Comparison of ENCODE assay signal across 12 cellular contexts in the genomic region with DNA sequence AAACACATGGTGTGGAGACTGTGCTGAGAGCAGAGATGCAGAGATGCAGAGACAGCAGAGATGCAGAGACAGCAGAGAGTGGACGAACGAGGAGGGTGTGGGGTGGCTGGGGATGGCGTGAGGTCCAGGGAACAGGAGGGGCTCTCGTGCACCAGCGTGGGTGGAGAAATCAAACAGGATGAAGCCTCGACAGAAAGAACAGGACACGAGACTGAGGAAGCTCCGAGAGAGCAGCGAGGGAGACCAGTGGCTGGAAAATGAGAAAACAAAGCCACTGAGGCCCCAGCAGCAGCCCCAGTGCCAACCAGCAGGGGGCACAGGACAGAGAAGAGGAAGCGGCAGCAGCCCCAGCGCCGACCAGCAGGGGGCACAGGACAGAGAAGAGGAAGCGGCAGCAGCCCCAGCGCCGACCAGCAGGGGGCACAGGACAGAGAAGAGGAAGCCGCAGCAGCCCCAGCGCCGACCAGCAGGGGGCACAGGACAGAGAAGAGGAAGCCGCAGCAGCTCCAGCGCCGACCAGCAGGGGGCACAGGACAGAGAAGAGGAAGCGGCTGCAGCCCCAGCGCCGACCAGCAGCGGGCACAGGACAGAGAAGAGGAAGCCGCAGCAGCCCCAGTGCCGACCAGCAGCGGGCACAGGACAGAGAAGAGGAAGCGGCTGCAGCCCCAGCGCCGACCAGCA. TPM values are rescaled to one million over a fixed set of nuclear protein-coding genes. Genes with fewer than 3 reads are reported as not detected.
DNase-seq lines count a peak whose midpoint lies in the region; ATAC-seq and TF ChIP-seq lines count a peak whose summit lies in the region.
"Not testable (repeated sequence)": the region's sequence is repeated elsewhere in the genome, so short reads cannot be mapped to it uniquely, and the experiment has no call there.
"Had no signal": no experiment of that assay in that cellular context is flagged by ENCODE, and none has a peak within 500 bp of the region (broad histone marks: within the 10 kb centered on the region; RNA-seq: fewer than 3 reads in every experiment).

No MANE protein-coding gene starts in this region.

- H3K9me3 ChIP-seq in CD8-positive, alpha-beta T cell (ENCODE audit: low read length), result not testable (repeated sequence)
- H3K9me3 ChIP-seq in HUES48 (ENCODE audit: control insufficient read depth, insufficient read depth, low read length), result peaks cover 53% of the 10 kb centered on the region
- peaks cover 43% of the 10 kb centered on the region for H3K9me3 ChIP-seq in iPS-18c (ENCODE audit: control insufficient read depth, insufficient read depth, low read length)

- TF ChIP-seq CTCF in CD8-positive, alpha-beta T cell (IDR thresholded peaks at IDR 0.05), result not testable (repeated sequence)
- TF ChIP-seq CTCF in WTC11 (IDR thresholded peaks at IDR 0.05) (peak; percentile 42), retinal pigment epithelial cell (conservative IDR thresholded peaks at IDR 0.05; ENCODE audit: low read depth, low read length) (peak; percentile 34)

- CTCF ChIA-PET in CD8-positive, alpha-beta T cell (lab: Charles Lee); WTC11 (lab: Charles Lee): not testable (repeated sequence)

- not testable (repeated sequence) for H3K27ac ChIP-seq in CD8-positive, alpha-beta T cell (ENCODE audit: low read depth, low read length); HUES48 (ENCODE audit: low read depth, low read length)

- H3K4me3 ChIP-seq in CD8-positive, alpha-beta T cell (ENCODE audit: low read depth, low read length); retinal pigment epithelial cell (ENCODE audit: low read length): not testable (repeated sequence)
- H3K4me3 ChIP-seq in HUES48 (ENCODE audit: low read depth, low read length) (peak overlapping the region; percentile 5; the same call in 1 of the 2 replicates), iPS-18c (ENCODE audit: insufficient read depth, low read depth, low read length) (peak overlapping the region; percentile 28; the same call in 1 of the 2 replicates)

- H3K36me3 ChIP-seq in CD8-positive, alpha-beta T cell (ENCODE audit: insufficient read depth, low read length), result not testable (repeated sequence)
- H3K36me3 ChIP-seq in HUES48 (ENCODE audit: control insufficient read depth, insufficient read depth, low read length), result peaks cover 27% of the 10 kb centered on the region

- ATAC-seq in CD8-positive, alpha-beta T cell; WTC11; stimulated activated naive B cell treated with anti-CD40 and anti-IgM and Interleukin-4, amounts not matched to agents 10 μg/mL and 1 μg/mL and 100 μg/mL, for 72 hours (replicated peaks): not testable (repeated sequence)

- not testable (repeated sequence) for H3K27ac Mint-ChIP-seq in CD8-positive, alpha-beta T cell; WTC11
- peak overlapping the region; percentile 71 for H3K27ac Mint-ChIP-seq in stimulated activated naive B cell treated with anti-CD40 and anti-IgM and Interleukin-4, amounts not matched to agents 10 μg/mL and 1 μg/mL and 100 μg/mL, for 72 hours

- not testable (repeated sequence) for H3K9me3 Mint-ChIP-seq in CD8-positive, alpha-beta T cell
- H3K9me3 Mint-ChIP-seq in WTC11, result peaks cover 40% of the 10 kb centered on the region
- peaks cover 10 to 15% of the 10 kb centered on the region in 2 donors for H3K9me3 Mint-ChIP-seq in stimulated activated naive B cell treated with anti-CD40 and anti-IgM and Interleukin-4, amounts not matched to agents 10 μg/mL and 1 μg/mL and 100 μg/mL, for 72 hours

- H3K9ac ChIP-seq in HUES48 (ENCODE audit: low read depth, low read length), result not testable (repeated sequence)

- H3K27me3 ChIP-seq in CD8-positive, alpha-beta T cell (ENCODE audit: insufficient read depth, low read length); HUES48 (ENCODE audit: control insufficient read depth, insufficient read depth, low read length): not testable (repeated sequence)

- H3K36me3 Mint-ChIP-seq in CD8-positive, alpha-beta T cell; stimulated activated naive B cell treated with anti-CD40 and anti-IgM and Interleukin-4, amounts not matched to agents 10 μg/mL and 1 μg/mL and 100 μg/mL, for 72 hours: not testable (repeated sequence)
- peaks cover 69% of the 10 kb centered on the region for H3K36me3 Mint-ChIP-seq in WTC11

- not testable (repeated sequence) for H3K4me3 Mint-ChIP-seq in CD8-positive, alpha-beta T cell; WTC11
- peak overlapping the region; percentile 13 to 47 for H3K4me3 Mint-ChIP-seq in stimulated activated naive B cell treated with anti-CD40 and anti-IgM and Interleukin-4, amounts not matched to agents 10 μg/mL and 1 μg/mL and 100 μg/mL, for 72 hours

- not testable (repeated sequence) for H3K27me3 Mint-ChIP-seq in CD8-positive, alpha-beta T cell (ENCODE audit: low read depth); stimulated activated naive B cell treated with anti-CD40 and anti-IgM and Interleukin-4, amounts not matched to agents 10 μg/mL and 1 μg/mL and 100 μg/mL, for 72 hours
- H3K27me3 Mint-ChIP-seq in WTC11 (ENCODE audit: low read depth), result peaks cover 24% of the 10 kb centered on the region

- POLR2A ChIA-PET in CD8-positive, alpha-beta T cell (lab: Charles Lee); WTC11 (lab: Charles Lee): not testable (repeated sequence)

- peak in 5 of 7 experiments; percentile 21 to 52 (median 37) for DNase-seq in CD8-positive, alpha-beta T cell
- peak; percentile 24 for DNase-seq in WTC11 (ENCODE audit: low spot score)
- peak; percentile 89 to 91 for DNase-seq in activated T-cell treated with anti-CD3 and anti-CD28 coated beads, Interleukin-2, amount 50 U/mL, for 48 hours
- DNase-seq in effector CD4-positive, alpha-beta T cell, result peak; percentile 30
- not testable (repeated sequence) for DNase-seq in retinal pigment epithelial cell (ENCODE audit: low read depth)
- DNase-seq in stimulated activated naive B cell treated with anti-CD40 and anti-IgM and Interleukin-4, amounts not matched to agents 10 μg/mL and 1 μg/mL and 100 μg/mL, for 72 hours, result peak; percentile 46

- intact Hi-C loops in CD8-positive, alpha-beta T cell (cut with DNase I, micrococcal nuclease), result not testable (repeated sequence)

- not testable (repeated sequence) for H3K4me1 Mint-ChIP-seq in CD8-positive, alpha-beta T cell (ENCODE audit: low read depth); WTC11
- peaks cover 9 to 17% of the 10 kb centered on the region in 2 donors for H3K4me1 Mint-ChIP-seq in stimulated activated naive B cell treated with anti-CD40 and anti-IgM and Interleukin-4, amounts not matched to agents 10 μg/mL and 1 μg/mL and 100 μg/mL, for 72 hours

- H3K4me1 ChIP-seq in CD8-positive, alpha-beta T cell (ENCODE audit: insufficient read depth, low read length); HUES48 (ENCODE audit: control insufficient read depth, insufficient read depth, low read length): not testable (repeated sequence)

RNA-seq across cellular contexts. Expression of a gene that starts 27.2 kb away (rescaled TPM):
- not detected for total RNA-seq in CD8-positive, alpha-beta T cell
- not detected in 3 replicates for total RNA-seq in WTC11 (2021)
- total RNA-seq: B cell, MCF 10A, mucosa of gallbladder, thyroid gland had no signal
